ENCODE assay signal across 3 cellular contexts in genomic region chr5:150114773-150115408, GRCh38.
TF ChIP-seq lines count a peak whose summit lies in the region.

No MANE protein-coding gene starts in this region.

TF ChIP-seq in SK-N-SH, 30 proteins besides CTCF, POLR2A, EP300 and RAD21:
- TF ChIP-seq MEF2A (IDR thresholded peaks at IDR 0.05; ENCODE audit: borderline replicate concordance, low read depth): no peak
- TF ChIP-seq TAF1 (IDR thresholded peaks at IDR 0.05; ENCODE audit: borderline replicate concordance, low read depth, low read length): no peak
- no peak for TF ChIP-seq REST (IDR thresholded peaks at IDR 0.05; ENCODE audit: low read depth, low read length)
- TF ChIP-seq RCOR1 (IDR thresholded peaks at IDR 0.05; ENCODE audit: low read length): no peak
- no peak for TF ChIP-seq NRF1 (IDR thresholded peaks at IDR 0.05; ENCODE audit: low read depth, low read length)
- no peak for TF ChIP-seq ELF1 (IDR thresholded peaks at IDR 0.05)
- no peak for TF ChIP-seq USF2 (IDR thresholded peaks at IDR 0.05; ENCODE audit: borderline replicate concordance, low read depth, low read length)
- TF ChIP-seq RXRA (IDR thresholded peaks at IDR 0.05; ENCODE audit: borderline replicate concordance, low read depth): no peak
- no peak for TF ChIP-seq NFIC (IDR thresholded peaks at IDR 0.05; ENCODE audit: borderline replicate concordance)
- TF ChIP-seq FOXM1 (IDR thresholded peaks at IDR 0.05; ENCODE audit: low read depth): no peak
- TF ChIP-seq EZH2phosphoT487 (IDR thresholded peaks at IDR 0.05; ENCODE audit: borderline replicate concordance, low read depth): no peak
- TF ChIP-seq FOSL2 (IDR thresholded peaks at IDR 0.05; ENCODE audit: borderline replicate concordance, low read depth): no peak
- no peak for TF ChIP-seq POLR2AphosphoS5 (IDR thresholded peaks at IDR 0.05; ENCODE audit: low read depth, low read length)
- TF ChIP-seq TCF12 (IDR thresholded peaks at IDR 0.05): no peak
- TF ChIP-seq MAX (IDR thresholded peaks at IDR 0.05; ENCODE audit: low read depth): no peak

TF ChIP-seq in SK-N-SH treated with all-trans-retinoic acid at 6 μM for 48 hours, 23 proteins besides CTCF, POLR2A, EP300 and RAD21:
- no peak for TF ChIP-seq ZFP3 (CRISPR knock-in tag; IDR thresholded peaks at IDR 0.05)
- TF ChIP-seq POU6F1 (CRISPR knock-in tag; IDR thresholded peaks at IDR 0.05; ENCODE audit: borderline replicate concordance, low read depth): no peak
- TF ChIP-seq ARNTL (CRISPR knock-in tag; IDR thresholded peaks at IDR 0.05; ENCODE audit: borderline replicate concordance, low read depth): no peak
- no peak for TF ChIP-seq TOX (CRISPR knock-in tag; IDR thresholded peaks at IDR 0.05; ENCODE audit: borderline replicate concordance)

TF ChIP-seq in HepG2, 621 proteins besides CTCF, POLR2A, EP300 and RAD21:
- TF ChIP-seq MNT (IDR thresholded peaks at IDR 0.05) (peak; percentile 60), RCOR2 (CRISPR knock-in tag; IDR thresholded peaks at IDR 0.05) (no peak)
